Comparison of ENCODE assay signal across 8 cellular contexts in genomic region chr1:146007048-146007784, GRCh38. TPM values are rescaled to one million over a fixed set of nuclear protein-coding genes. Genes with fewer than 3 reads are reported as not detected.
A peak's percentile ranks its signal among the peaks of the same experiment; 100 is the strongest.
DNase-seq lines count a peak whose midpoint lies in the region; ATAC-seq lines count a peak whose summit lies in the region.

No MANE protein-coding gene starts in this region.

- ATAC-seq in HG03439 (IDR thresholded peaks at IDR 0.05; ENCODE audit: unreplicated experiment) (peak; percentile 62), memory B cell (ENCODE audit: low read depth) (peak; percentile 96), GM19023 (IDR thresholded peaks at IDR 0.05; ENCODE audit: unreplicated experiment) (no peak)
- peak; percentile 96 for ATAC-seq in stimulated activated effector memory CD8-positive, alpha-beta T cell treated with anti-CD3 and anti-CD28 coated beads, Interleukin-12 subunit alpha, Interleukin-12 subunit beta, amount 100 ng/mL, for 72 hours

- POLR2A ChIA-PET in activated CD4-positive, alpha-beta T cell treated with anti-CD3 and anti-CD28 coated beads, Interleukin-2, amount 10 ng/mL, durations not matched to agents 7 days and 5 days (lab: Charles Lee), result no interaction called here

- CTCF ChIA-PET in activated CD4-positive, alpha-beta T cell treated with anti-CD3 and anti-CD28 coated beads, Interleukin-2, amount 10 ng/mL, durations not matched to agents 7 days and 5 days (lab: Charles Lee), result interaction anchor here (0.7 to 13.1 kb wide), 26 partner anchors 9 to 162 kb away, joined by 3 to 190 read pairs (median 4); partner anchors contain the start of genes ANKRD34A, HJV, NUDT17 and PIAS3

- peak overlapping the region; percentile 64 for H3K4me3 Mint-ChIP-seq in activated CD4-positive, alpha-beta T cell treated with anti-CD3 and anti-CD28 coated beads, Interleukin-2, amount 10 ng/mL, durations not matched to agents 7 days and 5 days
- peak overlapping the region; percentile 75 for H3K4me3 Mint-ChIP-seq in memory B cell
- peak overlapping the region; percentile 22 for H3K4me3 Mint-ChIP-seq in stimulated activated effector memory CD8-positive, alpha-beta T cell treated with anti-CD3 and anti-CD28 coated beads, Interleukin-12 subunit alpha, Interleukin-12 subunit beta, amount 100 ng/mL, for 72 hours

- peak overlapping the region; percentile 81 for H3K27ac Mint-ChIP-seq in activated CD4-positive, alpha-beta T cell treated with anti-CD3 and anti-CD28 coated beads, Interleukin-2, amount 10 ng/mL, durations not matched to agents 7 days and 5 days
- peak overlapping the region; percentile 94 for H3K27ac Mint-ChIP-seq in memory B cell
- H3K27ac Mint-ChIP-seq in stimulated activated effector memory CD8-positive, alpha-beta T cell treated with anti-CD3 and anti-CD28 coated beads, Interleukin-12 subunit alpha, Interleukin-12 subunit beta, amount 100 ng/mL, for 72 hours, result peak overlapping the region; percentile 79

- DNase-seq in DMS79 treated with DMSO at 0.1 percent for 48 hours (lab: John Stamatoyannopoulos, UW), result peak; percentile 84
- DNase-seq in NCI-H748 (lab: John Stamatoyannopoulos, UW; ENCODE audit: unreplicated experiment), result peak; percentile 82
- peak; percentile 90 for DNase-seq in activated CD4-positive, alpha-beta T cell treated with anti-CD3 and anti-CD28 coated beads, Interleukin-2, amount 10 ng/mL, durations not matched to agents 7 days and 5 days
- peak; percentile 56 for DNase-seq in effector CD8-positive, alpha-beta T cell (lab: John Stamatoyannopoulos, UW)
- peak; percentile 64 to 83 for DNase-seq in memory B cell (ENCODE audit: low spot score in 2 of 2)
- peak; percentile 64 to 82 for DNase-seq in stimulated activated effector memory CD8-positive, alpha-beta T cell treated with anti-CD3 and anti-CD28 coated beads, Interleukin-12 subunit alpha, Interleukin-12 subunit beta, amount 100 ng/mL, for 72 hours (ENCODE audit: low spot score in 2 of 2)

- no peaks in the 10 kb centered on the region for H3K36me3 Mint-ChIP-seq in activated CD4-positive, alpha-beta T cell treated with anti-CD3 and anti-CD28 coated beads, Interleukin-2, amount 10 ng/mL, durations not matched to agents 7 days and 5 days (ENCODE audit: low read depth)
- H3K36me3 Mint-ChIP-seq in memory B cell, result peaks cover 2% of the 10 kb centered on the region
- peaks cover 5% of the 10 kb centered on the region for H3K36me3 Mint-ChIP-seq in stimulated activated effector memory CD8-positive, alpha-beta T cell treated with anti-CD3 and anti-CD28 coated beads, Interleukin-12 subunit alpha, Interleukin-12 subunit beta, amount 100 ng/mL, for 72 hours

- H3K4me1 Mint-ChIP-seq in activated CD4-positive, alpha-beta T cell treated with anti-CD3 and anti-CD28 coated beads, Interleukin-2, amount 10 ng/mL, durations not matched to agents 7 days and 5 days, result peaks cover 43% of the 10 kb centered on the region
- peaks cover 23% of the 10 kb centered on the region for H3K4me1 Mint-ChIP-seq in memory B cell
- peaks cover 36% of the 10 kb centered on the region for H3K4me1 Mint-ChIP-seq in stimulated activated effector memory CD8-positive, alpha-beta T cell treated with anti-CD3 and anti-CD28 coated beads, Interleukin-12 subunit alpha, Interleukin-12 subunit beta, amount 100 ng/mL, for 72 hours

- no peaks in the 10 kb centered on the region for H3K9me3 Mint-ChIP-seq in activated CD4-positive, alpha-beta T cell treated with anti-CD3 and anti-CD28 coated beads, Interleukin-2, amount 10 ng/mL, durations not matched to agents 7 days and 5 days
- H3K9me3 Mint-ChIP-seq in memory B cell, result no peaks in the 10 kb centered on the region
- no peaks in the 10 kb centered on the region for H3K9me3 Mint-ChIP-seq in stimulated activated effector memory CD8-positive, alpha-beta T cell treated with anti-CD3 and anti-CD28 coated beads, Interleukin-12 subunit alpha, Interleukin-12 subunit beta, amount 100 ng/mL, for 72 hours

- no peaks in the 10 kb centered on the region for H3K27me3 Mint-ChIP-seq in activated CD4-positive, alpha-beta T cell treated with anti-CD3 and anti-CD28 coated beads, Interleukin-2, amount 10 ng/mL, durations not matched to agents 7 days and 5 days
- H3K27me3 Mint-ChIP-seq in memory B cell, result no peaks in the 10 kb centered on the region

RNA-seq across cellular contexts. Expression of gene TXNIP, which starts 10.8 kb away (rescaled TPM):
- total RNA-seq in activated CD4-positive, alpha-beta T cell treated with anti-CD3 and anti-CD28 coated beads, Interleukin-2, amount 10 ng/mL, durations not matched to agents 7 days and 5 days, result 100 to 1,000 TPM; 240 to 262 TPM

RNA-seq across cellular contexts. Expression of gene HJV, which starts 14.3 kb away (rescaled TPM):
- not detected for total RNA-seq in activated CD4-positive, alpha-beta T cell treated with anti-CD3 and anti-CD28 coated beads, Interleukin-2, amount 10 ng/mL, durations not matched to agents 7 days and 5 days

RNA-seq across cellular contexts. Expression of gene POLR3GL, which starts 42.7 kb away (rescaled TPM):
- 10 to 100 TPM; 27.3 to 29.2 TPM for total RNA-seq in activated CD4-positive, alpha-beta T cell treated with anti-CD3 and anti-CD28 coated beads, Interleukin-2, amount 10 ng/mL, durations not matched to agents 7 days and 5 days

RNA-seq across cellular contexts. Expression of gene ANKRD34A, which starts 42.8 kb away (rescaled TPM):
- 1 to 10 TPM; 2.0 to 2.2 TPM for total RNA-seq in activated CD4-positive, alpha-beta T cell treated with anti-CD3 and anti-CD28 coated beads, Interleukin-2, amount 10 ng/mL, durations not matched to agents 7 days and 5 days

RNA-seq across cellular contexts. Expression of gene LIX1L, which starts 49.4 kb away (rescaled TPM):
- 10 to 100 TPM; 49.5 to 57.5 TPM for total RNA-seq in activated CD4-positive, alpha-beta T cell treated with anti-CD3 and anti-CD28 coated beads, Interleukin-2, amount 10 ng/mL, durations not matched to agents 7 days and 5 days

Comparison
In these comparisons a context has a peak if more than half of its experiments do, and no peak if none do; other contexts are left out.
1. H3K4me3 Mint-ChIP-seq: peak in every context shown above with its lines; median percentile 75 in memory B cell; 64 in activated CD4-positive, alpha-beta T cell treated with anti-CD3 and anti-CD28 coated beads, Interleukin-2, amount 10 ng/mL, durations not matched to agents 7 days and 5 days; 22 in stimulated activated effector memory CD8-positive, alpha-beta T cell treated with anti-CD3 and anti-CD28 coated beads, Interleukin-12 subunit alpha, Interleukin-12 subunit beta, amount 100 ng/mL, for 72 hours.